1 cellular context compared by ENCODE assay signal in the genomic region with DNA sequence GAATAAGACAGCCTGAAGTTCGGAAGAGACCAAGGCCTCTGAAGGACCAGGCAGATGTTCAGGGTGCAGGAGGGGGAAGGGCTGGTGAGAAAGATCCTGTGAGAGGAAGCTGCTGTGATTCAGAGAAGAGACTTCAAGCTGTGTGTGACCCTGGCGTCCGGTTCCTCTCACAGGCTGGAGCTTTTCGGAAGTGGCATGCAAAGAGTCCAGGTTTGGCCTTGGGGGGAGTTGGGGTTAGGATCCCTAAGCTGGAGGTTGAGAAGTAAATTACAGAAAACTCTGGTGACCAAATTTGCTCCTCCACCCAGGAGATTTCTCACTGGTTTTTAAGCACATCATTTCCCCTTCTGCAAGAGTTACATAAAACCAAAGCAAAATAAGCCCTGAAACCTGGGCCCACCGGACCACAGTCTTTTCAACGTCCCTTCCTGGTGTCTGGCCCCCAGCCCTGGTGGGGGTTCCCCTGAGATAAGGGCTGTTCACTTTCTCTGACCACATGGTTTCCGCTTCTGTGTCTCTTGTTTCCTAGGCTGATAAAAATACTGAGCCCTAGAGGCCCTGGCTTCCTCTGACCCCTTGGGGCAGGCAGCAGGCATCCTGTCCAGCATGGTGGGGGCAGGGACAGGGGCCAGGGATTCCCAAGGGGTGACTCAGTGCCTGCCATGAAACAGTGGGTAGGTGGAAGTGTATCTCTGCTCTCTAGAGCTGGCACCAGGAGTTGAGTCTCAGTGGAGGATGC.
TF ChIP-seq lines count a peak whose summit lies in the region.

No MANE protein-coding gene starts in this region.

TF ChIP-seq in H1, 55 proteins besides CTCF, POLR2A, EP300 and RAD21:
- no peak for TF ChIP-seq CHD2 (IDR thresholded peaks at IDR 0.05; ENCODE audit: low read length)
TF ChIP-seq in H1: peak in this region for 0.
